In genomic region chr17:45743626-45744326, GRCh38 we compare ENCODE assay signal across 23 cellular contexts. TPM values are rescaled to one million over a fixed set of nuclear protein-coding genes. Genes with fewer than 3 reads are reported as not detected.
"Had no signal": no experiment of that assay in that cellular context is flagged by ENCODE, and none has a peak within 500 bp of the region (broad histone marks: within the 10 kb centered on the region; RNA-seq: fewer than 3 reads in every experiment).

No MANE protein-coding gene starts in this region.

- H3K9me3 ChIP-seq: neutrophil, pancreas, right lobe of liver, testis had no signal

- DNase-seq: activated CD4-positive, alpha-beta memory T cell treated with anti-CD3 and anti-CD28 coated beads, Interleukin-2, amount 10 ng/mL, durations not matched to agents 7 days and 5 days; activated CD4-positive, alpha-beta T cell treated with anti-CD3 and anti-CD28 coated beads, Interleukin-2, amount 10 ng/mL, durations not matched to agents 24 days and 14 days; activated effector memory CD4-positive, alpha-beta T cell treated with anti-CD3 and anti-CD28 coated beads, Interleukin-2, amount 50 U/mL, for 16 hours; activated naive CD4-positive, alpha-beta T cell treated with anti-CD3 and anti-CD28 coated beads, Interleukin-2, amount 10 ng/mL, durations not matched to agents 7 days and 5 days; cerebellar nuclear complex; natural killer cell; pancreas; right lobe of liver; stimulated activated CD4-positive, alpha-beta T cell treated with anti-CD3 and anti-CD28 coated beads, Interleukin-2, amount 100 ng/mL, for 48 hours; stimulated activated CD8-positive, alpha-beta memory T cell treated with anti-CD3 and anti-CD28 coated beads, Interleukin-4, amount 100 ng/mL, for 48 hours; stimulated activated naive B cell treated with anti-CD40 and anti-IgM and Interleukin-4, amounts not matched to agents 10 μg/mL and 1 μg/mL and 100 μg/mL, for 72 hours; testis had no signal

- H3K36me3 ChIP-seq: neutrophil, pancreas, right lobe of liver had no signal

- FAIRE-seq: bronchial epithelial cell, keratinocyte, pancreas had no signal

- H3K4me3 ChIP-seq: pancreas, right lobe of liver, smooth muscle cell, testis had no signal

- H3K27ac ChIP-seq: neutrophil, pancreas, right lobe of liver, testis, VCaP had no signal

- ATAC-seq: activated CD4-positive, CD25-positive, alpha-beta regulatory T cell treated with anti-CD3 and anti-CD28 coated beads, Interleukin-2, amount 50 U/mL, for 24 hours; left lobe of liver; natural killer cell; pancreas; right lobe of liver; stimulated activated naive B cell treated with anti-CD40 and anti-IgM and Interleukin-4, amounts not matched to agents 10 μg/mL and 1 μg/mL and 100 μg/mL, for 72 hours had no signal

- H3K27me3 ChIP-seq: pancreas, right lobe of liver, testis had no signal

- H3K4me1 ChIP-seq: pancreas, right lobe of liver, testis had no signal

RNA-seq across cellular contexts. Expression of gene CRHR1, which starts 40.3 kb away (rescaled TPM):
- total RNA-seq: activated CD4-positive, alpha-beta memory T cell treated with anti-CD3 and anti-CD28 coated beads, Interleukin-2, amount 10 ng/mL, durations not matched to agents 7 days and 5 days; activated CD4-positive, alpha-beta T cell treated with anti-CD3 and anti-CD28 coated beads, Interleukin-2, amount 10 ng/mL, durations not matched to agents 24 days and 14 days; bronchial epithelial cell; epithelial cell of proximal tubule; fibroblast of villous mesenchyme; left lobe of liver; lung microvascular endothelial cell; natural killer cell; pulmonary artery endothelial cell; right lobe of liver had no signal
- polyA plus RNA-seq: keratinocyte, pancreas, smooth muscle cell had no signal
